8 cellular contexts compared by ENCODE assay signal in the genomic region with DNA sequence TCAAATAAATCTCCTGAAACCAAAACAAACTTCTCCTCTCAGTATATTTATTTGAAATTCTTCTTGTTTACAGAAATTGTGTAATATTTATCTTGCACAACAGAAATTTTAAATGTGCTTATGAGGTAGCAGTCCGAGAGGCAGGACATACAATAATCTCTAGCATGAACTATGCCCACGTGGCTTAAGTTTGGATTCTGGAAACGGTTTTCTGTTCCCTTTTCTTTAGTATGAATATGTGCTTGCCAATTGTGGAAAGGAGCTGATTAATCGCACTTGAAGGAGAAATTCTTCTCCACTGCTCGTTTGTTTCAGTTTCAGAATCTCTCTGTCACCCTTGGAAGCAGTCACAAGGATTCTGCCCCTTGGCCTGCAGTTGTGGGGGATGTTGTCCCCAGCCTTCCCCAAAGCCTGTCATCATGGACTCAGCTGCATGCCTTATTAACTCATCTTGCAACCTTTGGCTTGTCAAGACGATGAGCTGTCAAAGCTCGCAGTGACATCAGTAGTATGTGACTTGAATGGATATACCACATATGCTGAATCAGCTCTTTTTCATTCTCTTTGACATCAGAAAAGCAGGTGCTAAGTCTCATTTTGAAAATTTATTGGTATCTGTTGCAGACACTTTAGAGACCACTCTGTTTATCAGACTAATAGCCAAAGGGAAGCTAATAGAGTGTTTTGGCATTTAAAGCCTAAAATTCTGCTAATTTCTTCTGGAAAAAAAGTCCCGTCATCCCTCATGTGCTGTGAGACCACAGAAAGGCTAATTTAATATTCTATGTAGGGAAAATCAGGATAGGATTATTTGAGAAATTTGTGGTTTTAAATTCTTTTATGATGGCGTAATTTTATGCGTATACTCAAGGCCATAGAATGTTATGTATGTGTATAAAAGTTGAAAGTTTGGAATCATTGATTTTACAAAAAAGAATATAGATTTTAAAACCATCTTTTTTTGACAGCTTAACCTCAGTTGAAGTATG.
A peak's percentile ranks its signal among the peaks of the same experiment; 100 is the strongest.
DNase-seq lines count a peak whose midpoint lies in the region; ATAC-seq, FAIRE-seq and TF ChIP-seq lines count a peak whose summit lies in the region.

No MANE protein-coding gene starts in this region.

- TF ChIP-seq CTCF in GM06990 (IDR thresholded peaks at IDR 0.05; ENCODE audit: insufficient read depth, low read length, poor library complexity, severe bottlenecking) (no peak), IMR-90 (conservative IDR thresholded peaks at IDR 0.05; ENCODE audit: low read depth, low read length) (no peak), K562 (IDR thresholded peaks at IDR 0.05 in 2 of 3, conservative IDR thresholded peaks at IDR 0.05 in 1 of 3; ENCODE audit: insufficient read depth in 2 of 3, low read depth in 1 of 3, low read length in 3 of 3) (no peak), lung (IDR thresholded peaks at IDR 0.05; ENCODE audit: control extremely low read depth, extremely low read depth) (no peak), WERI-Rb-1 (IDR thresholded peaks at IDR 0.05; ENCODE audit: low read depth, low read length) (no peak), type B pancreatic cell (conservative IDR thresholded peaks at IDR 0.05) (no peak)

- TF ChIP-seq POLR2A in IMR-90 (IDR thresholded peaks at IDR 0.05; ENCODE audit: low read depth, low read length) (no peak), K562 (conservative IDR thresholded peaks at IDR 0.05) (no peak)

- H3K27ac ChIP-seq in IMR-90 (ENCODE audit: insufficient read depth, low read length) (peak overlapping the region; percentile 79), K562 (ENCODE audit: extremely low read depth, low read depth, low read length) (no peak overlapping the region), lung (ENCODE audit: low read depth in 1 of 2, low read length in 1 of 2) (peak overlapping the region in 1 of 2 donors; percentile 61), aorta (ENCODE audit: low read depth in 1 of 2, low read length in 2 of 2) (peak overlapping the region in 1 of 2 donors; percentile 64), WERI-Rb-1 (no peak overlapping the region)

- no peak overlapping the region for H2BK20ac ChIP-seq in IMR-90 (ENCODE audit: low read depth, low read length)

- intact Hi-C loops in IMR-90 (cut with micrococcal nuclease) (no loop called here), K562 (cut with micrococcal nuclease) (no loop called here), aorta (cut with DNase I) (no loop called here)

- no peak for TF ChIP-seq EP300 in K562 (IDR thresholded peaks at IDR 0.05; ENCODE audit: low read length)

- H3K4me3 ChIP-seq in GM06990 (replicated peaks; ENCODE audit: low read depth, low read length) (no peak overlapping the region), IMR-90 (ENCODE audit: insufficient read depth, low read depth, low read length) (peak overlapping the region; percentile 58), K562 (no peak overlapping the region), lung (no peak overlapping the region), aorta (ENCODE audit: low read length in 2 of 2) (no peak overlapping the region), WERI-Rb-1 (ENCODE audit: low read depth, low read length) (no peak overlapping the region)

- peak overlapping the region; percentile 80; the same call in 1 of the 2 replicates for H2AK5ac ChIP-seq in IMR-90 (ENCODE audit: low read depth, low read length)

- no peak overlapping the region for H3K4me3 Mint-ChIP-seq in type B pancreatic cell

- H3K4me2 ChIP-seq in IMR-90 (ENCODE audit: low read depth, low read length) = peak overlapping the region; percentile 100
- H3K4me2 ChIP-seq in K562 (ENCODE audit: insufficient read depth, low read length) = peak overlapping the region; percentile 29

- peak overlapping the region; percentile 86 for H3K18ac ChIP-seq in IMR-90 (ENCODE audit: low read depth, low read length)

- H3K79me1 ChIP-seq in IMR-90 (ENCODE audit: low read depth in 1 of 2, low read length in 2 of 2) = peaks cover 15 to 60% of the 10 kb centered on the region in 2 experiments

- H3K56ac ChIP-seq in IMR-90 (ENCODE audit: extremely low read depth, insufficient read depth, low read length) = no peak overlapping the region

- peaks cover 34% of the 10 kb centered on the region for H3K79me2 ChIP-seq in K562 (ENCODE audit: control insufficient read depth, insufficient read depth, low read length)

- peaks cover 3% of the 10 kb centered on the region for H3K36me3 Mint-ChIP-seq in type B pancreatic cell

- ATAC-seq in IMR-90 (ENCODE audit: low read depth) (peak; percentile 77), K562 (peak; percentile 72), lung (ENCODE audit: insufficient read depth, low FRiP score) (peak; percentile 66), aorta (ENCODE audit: low FRiP score) (peak; percentile 22), HG03108 (IDR thresholded peaks at IDR 0.05; ENCODE audit: unreplicated experiment) (no peak)

- H3K9me1 ChIP-seq in IMR-90 (ENCODE audit: insufficient read depth, low read length) (peaks cover 9% of the 10 kb centered on the region), K562 (ENCODE audit: control insufficient read depth, insufficient read depth, low read length) (no peaks in the 10 kb centered on the region)

- H2BK5ac ChIP-seq in IMR-90 (ENCODE audit: low read depth, low read length, poor library complexity, severe bottlenecking) = peak overlapping the region; percentile 18

- H2AK9ac ChIP-seq in IMR-90 (replicated peaks; ENCODE audit: low read depth, low read length, poor library complexity) = peak overlapping the region; percentile 35

- BruUV-seq in IMR-90 (replicated peaks; lab: Mats Ljungman, UMichigan) (no TSS peak), K562 (replicated peaks; lab: Mats Ljungman, UMichigan) (no TSS peak)

- H4K5ac ChIP-seq in IMR-90 (ENCODE audit: low read depth, low read length) = peak overlapping the region; percentile 72

- H3K9me3 Mint-ChIP-seq in type B pancreatic cell = no peaks in the 10 kb centered on the region

- CTCF ChIA-PET in IMR-90 (lab: Yijun Ruan, JAX) (interaction anchor here (1.1 kb wide), 1 partner anchor 9 kb away, joined by 4 read pairs; no protein-coding TSS in a partner anchor), K562 (lab: Yijun Ruan, JAX; ENCODE audit: low intra/inter-chr PET ratio) (no interaction called here)

- H3K4me1 ChIP-seq in IMR-90 (ENCODE audit: control insufficient read depth, insufficient read depth, low read length) (peaks cover 5% of the 10 kb centered on the region), K562 (replicated peaks in 1 of 2; ENCODE audit: control insufficient read depth in 2 of 2, insufficient read depth in 2 of 2, low read length in 2 of 2) (peaks cover 0 to 4% of the 10 kb centered on the region in 2 experiments; a peak in 2 of 5 replicates), lung (ENCODE audit: control insufficient read depth in 2 of 2, insufficient read depth in 2 of 2, low read length in 2 of 2) (peaks cover 3 to 9% of the 10 kb centered on the region in 2 donors), aorta (ENCODE audit: control insufficient read depth in 1 of 2, insufficient read depth in 2 of 2, low read length in 2 of 2) (peaks cover 0 to 2% of the 10 kb centered on the region in 2 donors)

- H3K4me1 Mint-ChIP-seq in type B pancreatic cell (ENCODE audit: unreplicated experiment) = peaks cover 19% of the 10 kb centered on the region

- TF ChIP-seq RAD21 in IMR-90 (IDR thresholded peaks at IDR 0.05; ENCODE audit: low read length) = no peak
- TF ChIP-seq RAD21 in K562 (CRISPR knock-in tag; conservative IDR thresholded peaks at IDR 0.05 in 1 of 2, IDR thresholded peaks at IDR 0.05 in 1 of 2) = no peak

- H3K23ac ChIP-seq in IMR-90 (ENCODE audit: low read depth, low read length) = no peak overlapping the region

- peaks cover 2% of the 10 kb centered on the region for H3K36me3 ChIP-seq in GM06990 (ENCODE audit: control insufficient read depth, insufficient read depth, low read length)
- H3K36me3 ChIP-seq in IMR-90 (ENCODE audit: control insufficient read depth, insufficient read depth, low read length) = no peaks in the 10 kb centered on the region
- no peaks in the 10 kb centered on the region for H3K36me3 ChIP-seq in K562 (ENCODE audit: control insufficient read depth, insufficient read depth, low read length)
- no peaks in the 10 kb centered on the region for H3K36me3 ChIP-seq in lung (ENCODE audit: control insufficient read depth in 2 of 2, insufficient read depth in 2 of 2, low read length in 2 of 2)
- no peaks in the 10 kb centered on the region for H3K36me3 ChIP-seq in aorta (ENCODE audit: control insufficient read depth in 1 of 2, insufficient read depth in 2 of 2, low read length in 1 of 2)
- H3K36me3 ChIP-seq in WERI-Rb-1 = no peaks in the 10 kb centered on the region

- FAIRE-seq in K562 (lab: Jason Lieb, UNC) = no peak

- dilution Hi-C loops in IMR-90 (cut with HindIII; ENCODE audit: low sequenced_read_pairs, unreplicated experiment) = no loop called here

- in situ Hi-C loops in IMR-90 (cut with MboI; ENCODE audit: low sequenced_read_pairs) = no loop called here
- in situ Hi-C loops in K562 (cut with MboI) = no loop called here

- no peaks in the 10 kb centered on the region for H3K9me3 ChIP-seq in IMR-90 (ENCODE audit: control insufficient read depth, insufficient read depth, low read length)
- H3K9me3 ChIP-seq in K562 (replicated peaks; ENCODE audit: control insufficient read depth, insufficient read depth, low read depth, low read length) = no peaks in the 10 kb centered on the region
- H3K9me3 ChIP-seq in lung (ENCODE audit: control insufficient read depth in 2 of 2, insufficient read depth in 1 of 2, low read length in 1 of 2) = no peaks in the 10 kb centered on the region
- H3K9me3 ChIP-seq in aorta (ENCODE audit: control insufficient read depth, low read length) = no peaks in the 10 kb centered on the region
- H3K9me3 ChIP-seq in WERI-Rb-1 (ENCODE audit: severe bottlenecking) = no peaks in the 10 kb centered on the region

- peak overlapping the region; percentile 61 for H2BK120ac ChIP-seq in IMR-90 (ENCODE audit: low read depth, low read length)

- H4K8ac ChIP-seq in IMR-90 (ENCODE audit: low read depth in 2 of 2, low read length in 2 of 2) = peak overlapping the region in 1 of 2 experiments; percentile 67; a peak in 2 of 4 replicates

- DNase-seq in GM06990 (ENCODE audit: extremely low read depth, insufficient read length) (peak; percentile 46), IMR-90 (peak; percentile 63), K562 (ENCODE audit: extremely low read depth in 1 of 4, low spot score in 3 of 4) (peak in 1 of 4 experiments; percentile 55), lung (ENCODE audit: low spot score) (no peak), aorta (no peak), WERI-Rb-1 (no peak), type B pancreatic cell (ENCODE audit: extremely low spot score, unreplicated experiment) (no peak)

- H3K4ac ChIP-seq in IMR-90 (ENCODE audit: low read depth, low read length) = peak overlapping the region; percentile 53

- no CpG with 5 or more reads among the region's 10 CpGs for WGBS in IMR-90 (ENCODE audit: extremely low coverage in 2 of 2, insufficient read length in 1 of 2), 2 experiments
- WGBS in K562 (ENCODE audit: insufficient coverage, low coverage, missing lambda C conversion rate) = 59% methylated on average over 10 of the region's 10 CpGs
- 37 to 46% methylated on average over 10 of the region's 10 CpGs for WGBS in lung, 2 donors
- 42 to 52% methylated on average over 10 of the region's 10 CpGs for WGBS in aorta, 2 donors

- H2AFZ ChIP-seq in IMR-90 (replicated peaks; ENCODE audit: low read length, poor library complexity) = no peak overlapping the region
- H2AFZ ChIP-seq in K562 (ENCODE audit: low read depth, low read length) = no peak overlapping the region

- H2BK15ac ChIP-seq in IMR-90 (ENCODE audit: low read depth, low read length) = peak overlapping the region; percentile 10; the same call in 1 of the 3 replicates

- H4K20me1 ChIP-seq in IMR-90 (ENCODE audit: insufficient read depth, low read length) (peaks cover 17% of the 10 kb centered on the region), K562 (replicated peaks; ENCODE audit: control insufficient read depth, insufficient read depth, low read length) (peaks cover 11% of the 10 kb centered on the region; the same call in 1 of the 2 replicates)

- H3K9ac ChIP-seq in IMR-90 (ENCODE audit: low read depth, low read length) (peak overlapping the region; percentile 54), K562 (ENCODE audit: insufficient read depth in 1 of 2, low read depth in 2 of 2, low read length in 2 of 2) (no peak overlapping the region)

- peak overlapping the region; percentile 54; the same call in 1 of the 2 replicates for H4K91ac ChIP-seq in IMR-90 (ENCODE audit: insufficient read depth, low read depth, low read length)

- POLR2A ChIA-PET in IMR-90 (lab: Charles Lee; ENCODE audit: unreplicated experiment) (no interaction called here), K562 (lab: Yijun Ruan, JAX) (interaction anchor here (0.7 to 1.4 kb wide), 7 partner anchors 9 to 53 kb away, joined by 3 to 5 read pairs (median 3); no protein-coding TSS in a partner anchor)

- H3K14ac ChIP-seq in IMR-90 (replicated peaks; ENCODE audit: low read depth, low read length) = peak overlapping the region; percentile 27

- H3K27me3 ChIP-seq in GM06990 (replicated peaks; ENCODE audit: control insufficient read depth, insufficient read depth, low read length) (no peaks in the 10 kb centered on the region), IMR-90 (ENCODE audit: control insufficient read depth, insufficient read depth, low read length) (no peaks in the 10 kb centered on the region), K562 (ENCODE audit: control insufficient read depth in 2 of 2, insufficient read depth in 2 of 2, low read length in 2 of 2) (no peaks in the 10 kb centered on the region), lung (ENCODE audit: control insufficient read depth, insufficient read depth) (no peaks in the 10 kb centered on the region), aorta (ENCODE audit: control insufficient read depth in 1 of 2, insufficient read depth in 2 of 2, low read length in 1 of 2) (no peaks in the 10 kb centered on the region), WERI-Rb-1 (ENCODE audit: insufficient read depth, low read depth, severe bottlenecking) (no peaks in the 10 kb centered on the region)

- no peak overlapping the region for H3K27ac Mint-ChIP-seq in type B pancreatic cell

- no peaks in the 10 kb centered on the region for H3K27me3 Mint-ChIP-seq in type B pancreatic cell

Comparison
In these comparisons a context has a peak if more than half of its experiments do, and no peak if none do; other contexts are left out.
1. DNase-seq: peak in GM06990 (single experiment) and IMR-90 (single experiment); none in lung (single experiment), aorta (0 of 2), WERI-Rb-1 (single experiment) and type B pancreatic cell (single experiment).